Comparison of ENCODE assay signal across 8 cellular contexts in genomic region chr19:17855333-17856152, GRCh38. TPM values are rescaled to one million over a fixed set of nuclear protein-coding genes. Genes with fewer than 3 reads are reported as not detected.
DNase-seq lines count a peak whose midpoint lies in the region; ATAC-seq and TF ChIP-seq lines count a peak whose summit lies in the region.

No MANE protein-coding gene starts in this region.

- H3K4me1 ChIP-seq in right atrium auricular region (peaks cover 0 to 9% of the 10 kb centered on the region in 2 donors), gastrocnemius medialis (peaks cover 4 to 5% of the 10 kb centered on the region in 2 donors)

- no peaks in the 10 kb centered on the region for H3K27me3 ChIP-seq in right atrium auricular region
- H3K27me3 ChIP-seq in gastrocnemius medialis, result peaks cover 0 to 3% (median 0%) of the 10 kb centered on the region in 3 donors

- H3K4me3 ChIP-seq in right atrium auricular region (no peak overlapping the region), gastrocnemius medialis (no peak overlapping the region)

- H3K36me3 ChIP-seq in right atrium auricular region, result no peaks in the 10 kb centered on the region
- no peaks in the 10 kb centered on the region for H3K36me3 ChIP-seq in gastrocnemius medialis

- H3K27ac ChIP-seq in right atrium auricular region, result no peak overlapping the region
- no peak overlapping the region for H3K27ac ChIP-seq in gastrocnemius medialis

- no peak for TF ChIP-seq POLR2A in gastrocnemius medialis (IDR thresholded peaks at IDR 0.05)

- H3K9me3 ChIP-seq in right atrium auricular region (no peaks in the 10 kb centered on the region), gastrocnemius medialis (no peaks in the 10 kb centered on the region)

- DNase-seq in NCI-H146 (lab: John Stamatoyannopoulos, UW), result peak; percentile 69
- DNase-seq in T-helper 22 cell (ENCODE audit: low read depth), result peak; percentile 61
- peak; percentile 42 for DNase-seq in amniotic epithelial cell (ENCODE audit: low read depth)
- DNase-seq in right atrium auricular region (ENCODE audit: low spot score), result peak; percentile 85
- peak; percentile 54 to 71 for DNase-seq in gastrocnemius medialis

- in situ Hi-C loops in gastrocnemius medialis (cut with MboI; ENCODE audit: low sequenced_read_pairs in 4 of 4), result loop anchor here in 1 of 4 donors (10.0 to 25.0 kb wide), 2 partner anchors 69 to 132 kb away; no protein-coding TSS in a partner anchor

- ATAC-seq in gastrocnemius medialis (peak; percentile 27 to 31), GM19452 (IDR thresholded peaks at IDR 0.05; ENCODE audit: unreplicated experiment) (no peak), GM18502 (IDR thresholded peaks at IDR 0.05; ENCODE audit: poor library complexity, unreplicated experiment) (no peak)

- TF ChIP-seq CTCF in GM12873 (IDR thresholded peaks at IDR 0.05; ENCODE audit: insufficient read depth, low read depth, low read length, missing control alignments) (peak; percentile 99), right atrium auricular region (IDR thresholded peaks at IDR 0.05) (peak; percentile 96 to 98), gastrocnemius medialis (IDR thresholded peaks at IDR 0.05 in 4 of 5, conservative IDR thresholded peaks at IDR 0.05 in 1 of 5) (peak; percentile 85 to 99 (median 91))

- intact Hi-C loops in gastrocnemius medialis (cut with DNase I; ENCODE audit: low total_unique reads), result loop anchor here (1.0 to 10.0 kb wide), 3 partner anchors 77 to 151 kb away; no protein-coding TSS in a partner anchor

RNA-seq across cellular contexts. Expression of gene RPL18A, which starts 4.2 kb away (rescaled TPM):
- total RNA-seq in right atrium auricular region (100 to 1,000 TPM; 496 to 916 TPM), gastrocnemius medialis (1,000 to 10,000 TPM; 1,094 to 1,320 (median 1,226) TPM)

RNA-seq across cellular contexts. Expression of gene JAK3, which starts 7.8 kb away (rescaled TPM):
- total RNA-seq in right atrium auricular region (1 to 10 TPM in 1 of 2 donors, under 1 TPM in 1; 0.93 to 4.0 TPM), gastrocnemius medialis (1 to 10 TPM in 2 of 4 donors, under 1 TPM in 2; 0.55 to 1.6 (median 1.2) TPM)

RNA-seq across cellular contexts. Expression of gene SLC5A5, which starts 16.2 kb away (rescaled TPM):
- total RNA-seq in right atrium auricular region (not detected), gastrocnemius medialis (not detected)

RNA-seq across cellular contexts. Expression of gene INSL3, which starts 34.2 kb away (rescaled TPM):
- not detected for total RNA-seq in right atrium auricular region
- total RNA-seq in gastrocnemius medialis, result not detected

Comparison
In these comparisons a context has a peak if more than half of its experiments do, and no peak if none do; other contexts are left out.
1. ATAC-seq: peak in gastrocnemius medialis (2 of 2); none in GM19452 (single experiment) and GM18502 (single experiment).
2. Peak in every context shown above with its lines, with median percentiles within 50 percentile points of each other: CTCF ChIP-seq and DNase-seq.